8 cellular contexts compared by ENCODE assay signal in genomic region chr18:48785091-48785614, GRCh38.
DNase-seq lines count a peak whose midpoint lies in the region; ATAC-seq and TF ChIP-seq lines count a peak whose summit lies in the region.

No MANE protein-coding gene starts in this region.

- peak overlapping the region; percentile 42 for H3K27ac ChIP-seq in CD4-positive, CD25-positive, alpha-beta regulatory T cell (ENCODE audit: insufficient read depth, low read length, poor library complexity, severe bottlenecking)
- H3K27ac ChIP-seq in PC-9, result no peak overlapping the region

- H3K27me3 ChIP-seq in CD4-positive, CD25-positive, alpha-beta regulatory T cell (ENCODE audit: control insufficient read depth, insufficient read depth, low read length), result no peaks in the 10 kb centered on the region
- no peaks in the 10 kb centered on the region for H3K27me3 ChIP-seq in PC-9 (ENCODE audit: insufficient read depth, low read depth)

- no peak overlapping the region for H2AFZ ChIP-seq in PC-9

- peak in 2 of 3 donors; percentile 6 to 58 for DNase-seq in CD4-positive, CD25-positive, alpha-beta regulatory T cell
- DNase-seq in activated CD8-positive, alpha-beta T cell treated with anti-CD3 and anti-CD28 coated beads for 36 hours, result peak; percentile 52
- DNase-seq in NCI-H510A treated with DMSO at 0.1 percent for 48 hours (lab: John Stamatoyannopoulos, UW) (no peak), PC-9 (no peak), NCI-H345 treated with DMSO at 0.1 percent for 48 hours (lab: John Stamatoyannopoulos, UW; ENCODE audit: unreplicated experiment) (no peak), AG08396 (ENCODE audit: low spot score) (no peak)

- no peak for TF ChIP-seq CTCF in activated CD8-positive, alpha-beta T cell treated with anti-CD3 and anti-CD28 coated beads for 36 hours (IDR thresholded peaks at IDR 0.05)
- no peak for TF ChIP-seq CTCF in PC-9 (conservative IDR thresholded peaks at IDR 0.05)

- peak; percentile 51 to 66 for ATAC-seq in CD4-positive, CD25-positive, alpha-beta regulatory T cell (ENCODE audit: low read depth in 2 of 2)
- ATAC-seq in HG03095 (IDR thresholded peaks at IDR 0.05; ENCODE audit: unreplicated experiment), result peak; percentile 86
- ATAC-seq in activated CD8-positive, alpha-beta T cell treated with anti-CD3 and anti-CD28 coated beads for 36 hours, result peak; percentile 71

- H3F3A ChIP-seq in PC-9 (ENCODE audit: insufficient read depth, low read depth), result no peaks in the 10 kb centered on the region

- CTCF ChIA-PET in activated CD8-positive, alpha-beta T cell treated with anti-CD3 and anti-CD28 coated beads for 36 hours (lab: Charles Lee), result interaction anchor here (0.8 to 3.0 kb wide), 6 partner anchors 8 to 172 kb away, joined by 3 to 16 read pairs (median 3); no protein-coding TSS in a partner anchor
- CTCF ChIA-PET in PC-9 (lab: Charles Lee), result no interaction called here

- H3K4me2 ChIP-seq in PC-9, result no peak overlapping the region

- POLR2A ChIA-PET in activated CD8-positive, alpha-beta T cell treated with anti-CD3 and anti-CD28 coated beads for 36 hours (lab: Charles Lee), result no interaction called here
- POLR2A ChIA-PET in PC-9 (lab: Charles Lee; ENCODE audit: unreplicated experiment), result no interaction called here

- no peaks in the 10 kb centered on the region for H3K9me3 Mint-ChIP-seq in CD4-positive, CD25-positive, alpha-beta regulatory T cell
- peaks cover 4% of the 10 kb centered on the region for H3K9me3 Mint-ChIP-seq in activated CD8-positive, alpha-beta T cell treated with anti-CD3 and anti-CD28 coated beads for 36 hours

- no TSS peak for BruUV-seq in PC-9 (replicated peaks; lab: Mats Ljungman, UMichigan)

- H3K27me3 Mint-ChIP-seq in CD4-positive, CD25-positive, alpha-beta regulatory T cell, result no peaks in the 10 kb centered on the region
- no peaks in the 10 kb centered on the region for H3K27me3 Mint-ChIP-seq in activated CD8-positive, alpha-beta T cell treated with anti-CD3 and anti-CD28 coated beads for 36 hours

- H3K4me1 ChIP-seq in CD4-positive, CD25-positive, alpha-beta regulatory T cell (ENCODE audit: control insufficient read depth, insufficient read depth, low read length, poor library complexity, severe bottlenecking), result peaks cover 14% of the 10 kb centered on the region
- no peaks in the 10 kb centered on the region for H3K4me1 ChIP-seq in PC-9 (replicated peaks; ENCODE audit: insufficient read depth)

- H3K27ac Mint-ChIP-seq in CD4-positive, CD25-positive, alpha-beta regulatory T cell, result peak overlapping the region; percentile 68 to 92 (median 90)
- peak overlapping the region; percentile 63 for H3K27ac Mint-ChIP-seq in activated CD8-positive, alpha-beta T cell treated with anti-CD3 and anti-CD28 coated beads for 36 hours

- intact Hi-C loops in activated CD8-positive, alpha-beta T cell treated with anti-CD3 and anti-CD28 coated beads for 36 hours (cut with micrococcal nuclease), result loop anchor here (5.0 kb wide), 1 partner anchor 162 kb away; no protein-coding TSS in a partner anchor
- intact Hi-C loops in PC-9 (cut with micrococcal nuclease; ENCODE audit: unreplicated experiment), result no loop called here

- H3K9me3 ChIP-seq in CD4-positive, CD25-positive, alpha-beta regulatory T cell (ENCODE audit: control insufficient read depth in 2 of 2, low read length in 2 of 2), result no peaks in the 10 kb centered on the region
- no peaks in the 10 kb centered on the region for H3K9me3 ChIP-seq in PC-9 (ENCODE audit: insufficient read depth, low read depth)

- peak; percentile 42 for TF ChIP-seq POLR2A in GM19099 (IDR thresholded peaks at IDR 0.05; ENCODE audit: extremely low read depth, insufficient read length, low read depth)

- H3K79me2 ChIP-seq in PC-9 (ENCODE audit: low read depth), result no peaks in the 10 kb centered on the region

- no peaks in the 10 kb centered on the region for H3K36me3 Mint-ChIP-seq in CD4-positive, CD25-positive, alpha-beta regulatory T cell
- H3K36me3 Mint-ChIP-seq in activated CD8-positive, alpha-beta T cell treated with anti-CD3 and anti-CD28 coated beads for 36 hours (ENCODE audit: low read depth), result no peaks in the 10 kb centered on the region

- no peaks in the 10 kb centered on the region for H3K36me3 ChIP-seq in CD4-positive, CD25-positive, alpha-beta regulatory T cell (ENCODE audit: control insufficient read depth, insufficient read depth, low read length)
- H3K36me3 ChIP-seq in PC-9 (ENCODE audit: low read depth), result no peaks in the 10 kb centered on the region

- H3K9me2 ChIP-seq in PC-9 (ENCODE audit: insufficient read depth), result no peaks in the 10 kb centered on the region

- no peaks in the 10 kb centered on the region for H4K20me1 ChIP-seq in PC-9 (ENCODE audit: insufficient read depth)

- peaks cover 0 to 14% (median 8%) of the 10 kb centered on the region in 4 donors for H3K4me1 Mint-ChIP-seq in CD4-positive, CD25-positive, alpha-beta regulatory T cell
- H3K4me1 Mint-ChIP-seq in activated CD8-positive, alpha-beta T cell treated with anti-CD3 and anti-CD28 coated beads for 36 hours (ENCODE audit: low read depth), result peaks cover 15% of the 10 kb centered on the region

- H3K4me3 ChIP-seq in CD4-positive, CD25-positive, alpha-beta regulatory T cell (ENCODE audit: low read depth, low read length), result peak overlapping the region; percentile 34
- no peak overlapping the region for H3K4me3 ChIP-seq in PC-9

- H3K4me3 Mint-ChIP-seq in CD4-positive, CD25-positive, alpha-beta regulatory T cell, result peak overlapping the region in 2 of 4 donors; percentile 8 to 45
- no peak overlapping the region for H3K4me3 Mint-ChIP-seq in activated CD8-positive, alpha-beta T cell treated with anti-CD3 and anti-CD28 coated beads for 36 hours

Comparison
In these comparisons a context has a peak if more than half of its experiments do, and no peak if none do; other contexts are left out.
1. DNase-seq: peak in CD4-positive, CD25-positive, alpha-beta regulatory T cell (2 of 3) and activated CD8-positive, alpha-beta T cell treated with anti-CD3 and anti-CD28 coated beads for 36 hours (single experiment); none in NCI-H510A treated with DMSO at 0.1 percent for 48 hours (single experiment), PC-9 (0 of 2), NCI-H345 treated with DMSO at 0.1 percent for 48 hours (single experiment) and AG08396 (single experiment).
2. Peak in every context shown above with its lines, with median percentiles within 50 percentile points of each other: ATAC-seq.